Comparison of ENCODE assay signal across 10 cellular contexts in the genomic region with DNA sequence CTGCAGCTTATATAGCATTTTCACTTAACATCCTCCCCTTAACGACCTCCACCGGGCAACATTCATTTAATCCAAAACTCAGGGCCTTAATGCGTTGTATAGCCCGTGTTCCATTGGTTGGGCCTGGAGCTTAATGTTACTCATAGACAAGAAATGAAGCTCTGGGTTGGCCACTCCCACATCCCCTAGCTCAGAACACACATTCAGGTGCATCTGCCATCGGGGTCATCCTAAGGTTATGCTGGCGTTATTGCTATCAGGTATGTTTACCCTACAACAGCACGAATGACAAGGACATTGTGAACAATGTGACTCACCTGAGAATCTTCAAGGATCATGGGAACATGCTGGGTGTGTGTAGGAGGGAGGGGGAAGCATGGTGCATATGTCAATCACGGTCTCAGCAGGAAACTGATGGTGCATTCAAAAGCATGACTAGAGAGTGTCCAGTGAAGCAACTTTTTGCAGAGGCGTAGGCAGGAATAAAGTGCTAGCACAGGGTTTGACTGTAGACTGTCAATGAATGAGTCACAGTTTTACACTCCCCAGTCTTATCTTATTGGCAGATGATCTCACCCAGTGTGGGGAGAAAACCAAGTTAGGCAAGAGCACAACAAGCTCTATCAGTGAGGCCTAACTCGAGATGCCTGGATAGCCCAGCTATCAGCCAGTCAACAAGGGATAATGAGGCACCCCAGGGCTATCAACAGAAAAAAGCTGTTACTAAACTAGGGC.
A peak's percentile ranks its signal among the peaks of the same experiment; 100 is the strongest.
DNase-seq lines count a peak whose midpoint lies in the region; ATAC-seq and TF ChIP-seq lines count a peak whose summit lies in the region.
"Had no signal": no experiment of that assay in that cellular context is flagged by ENCODE, and none has a peak within 500 bp of the region (broad histone marks: within the 10 kb centered on the region; RNA-seq: fewer than 3 reads in every experiment).

No MANE protein-coding gene starts in this region.

- H4K91ac ChIP-seq in mesenchymal stem cell (ENCODE audit: low read length): no peak overlapping the region

- H3K27me3 Mint-ChIP-seq in MCF 10A (ENCODE audit: insufficient read depth, unreplicated experiment): no peaks in the 10 kb centered on the region

- no peak overlapping the region for H3K4me3 ChIP-seq in mesenchymal stem cell (ENCODE audit: insufficient read depth in 1 of 2, low read depth in 1 of 2, low read length in 2 of 2)

- no peaks in the 10 kb centered on the region for H3K36me3 Mint-ChIP-seq in MCF 10A (ENCODE audit: insufficient read depth, unreplicated experiment)

- H3K4ac ChIP-seq in mesenchymal stem cell (ENCODE audit: low read depth in 1 of 2, low read length in 2 of 2): no peak overlapping the region

- H3K9me3 ChIP-seq in mesenchymal stem cell (ENCODE audit: control insufficient read depth, low read length): no peaks in the 10 kb centered on the region

- ATAC-seq in HG03159 (IDR thresholded peaks at IDR 0.05; ENCODE audit: unreplicated experiment): no peak

- H2AK5ac ChIP-seq in mesenchymal stem cell (ENCODE audit: low read length, severe bottlenecking): no peak overlapping the region

- intact Hi-C loops in MCF 10A (cut with micrococcal nuclease): no loop called here

- no peaks in the 10 kb centered on the region for H3K9me3 Mint-ChIP-seq in MCF 10A (ENCODE audit: unreplicated experiment)

- H3K27ac Mint-ChIP-seq in MCF 10A (ENCODE audit: low read depth, unreplicated experiment): peak overlapping the region; percentile 93

- H2BK15ac ChIP-seq in mesenchymal stem cell (ENCODE audit: low read depth, poor library complexity, severe bottlenecking): no peak overlapping the region

- no peak overlapping the region for H4K8ac ChIP-seq in mesenchymal stem cell (ENCODE audit: low read length)

- H3K4me1 ChIP-seq in mesenchymal stem cell (ENCODE audit: control insufficient read depth, insufficient read depth, low read depth, low read length): no peaks in the 10 kb centered on the region

- H3K36me3 ChIP-seq in mesenchymal stem cell (ENCODE audit: control insufficient read depth in 1 of 2, insufficient read depth in 2 of 2, low read depth in 1 of 2, low read length in 2 of 2): no peaks in the 10 kb centered on the region

- no peak overlapping the region for H2BK120ac ChIP-seq in mesenchymal stem cell (ENCODE audit: low read depth, low read length)

- WGBS in mesenchymal stem cell: 75% methylated on average over 10 of the region's 10 CpGs

- no peaks in the 10 kb centered on the region for H3K79me1 ChIP-seq in mesenchymal stem cell (replicated peaks; ENCODE audit: low read length, poor library complexity, severe bottlenecking)

- POLR2A ChIA-PET in MCF 10A (lab: Yijun Ruan, JAX): interaction anchor here (0.6 to 1.6 kb wide), 16 partner anchors 9 to 959 kb away, joined by 3 to 13 read pairs (median 4); no protein-coding TSS in a partner anchor

- no peak overlapping the region for H2AFZ ChIP-seq in mesenchymal stem cell (ENCODE audit: low read depth, low read length)

- H2BK12ac ChIP-seq in mesenchymal stem cell (ENCODE audit: low read length in 2 of 2): no peak overlapping the region

- H3K4me2 ChIP-seq in mesenchymal stem cell (ENCODE audit: low read length, poor library complexity, severe bottlenecking): no peak overlapping the region

- no peaks in the 10 kb centered on the region for H3K27me3 ChIP-seq in mesenchymal stem cell (ENCODE audit: control insufficient read depth in 1 of 2, insufficient read depth in 1 of 2, low read length in 2 of 2)

- peak; percentile 58 for DNase-seq in CD1c-positive myeloid dendritic cell (ENCODE audit: extremely low spot score)
- peak; percentile 89 for DNase-seq in HPDE6-E6E7 (ENCODE audit: extremely low spot score)
- peak; percentile 97 for DNase-seq in MCF 10A (ENCODE audit: unreplicated experiment)
- DNase-seq in mesenchymal stem cell: peak; percentile 14
- no peak for DNase-seq in activated CD4-positive, alpha-beta T cell treated with anti-CD3 and anti-CD28 coated beads, Interleukin-2, amount 50 U/mL, for 4 hours
- no peak for DNase-seq in middle frontal gyrus (ENCODE audit: extremely low spot score, low spot score)
- DNase-seq in NCI-H1105 treated with DMSO at 0.1 percent for 48 hours (lab: John Stamatoyannopoulos, UW): no peak
- DNase-seq: cerebellar nuclear complex, Karpas-422 had no signal

- no peak for TF ChIP-seq CTCF in MCF 10A (IDR thresholded peaks at IDR 0.05; ENCODE audit: unreplicated experiment)

- H3K9ac ChIP-seq in mesenchymal stem cell (ENCODE audit: low read length): peak overlapping the region; percentile 47

- H3K4me1 Mint-ChIP-seq in MCF 10A (ENCODE audit: insufficient read depth, unreplicated experiment): peaks cover 36% of the 10 kb centered on the region

- no peak overlapping the region for H3K4me3 Mint-ChIP-seq in MCF 10A (ENCODE audit: unreplicated experiment)

- H3K18ac ChIP-seq in mesenchymal stem cell (ENCODE audit: low read depth in 1 of 2, low read length in 2 of 2): no peak overlapping the region

- no peak overlapping the region for H3K27ac ChIP-seq in mesenchymal stem cell (ENCODE audit: low read length, poor library complexity, severe bottlenecking)

- H3K14ac ChIP-seq in mesenchymal stem cell (ENCODE audit: low read length in 2 of 2): no peak overlapping the region

- no peak overlapping the region for H3K23ac ChIP-seq in mesenchymal stem cell (ENCODE audit: low read length in 2 of 2)

- no TSS peak for BruUV-seq in MCF 10A (replicated peaks; lab: Mats Ljungman, UMichigan)

- CTCF ChIA-PET in MCF 10A (lab: Yijun Ruan, JAX): interaction anchor here (0.6 to 1.3 kb wide), 3 partner anchors 9 to 742 kb away, joined by 3 to 4 read pairs (median 3); no protein-coding TSS in a partner anchor

- H2BK5ac ChIP-seq in mesenchymal stem cell (ENCODE audit: low read depth, low read length, poor library complexity, severe bottlenecking): no peak overlapping the region

Comparison
In these comparisons a context has a peak if more than half of its experiments do, and no peak if none do; other contexts are left out.
1. DNase-seq: peak in CD1c-positive myeloid dendritic cell (single experiment), HPDE6-E6E7 (single experiment), MCF 10A (single experiment) and mesenchymal stem cell (single experiment); none in activated CD4-positive, alpha-beta T cell treated with anti-CD3 and anti-CD28 coated beads, Interleukin-2, amount 50 U/mL, for 4 hours (0 of 2), middle frontal gyrus (single experiment) and NCI-H1105 treated with DMSO at 0.1 percent for 48 hours (single experiment).